Comparison of ENCODE assay signal across 9 cellular contexts in the genomic region with DNA sequence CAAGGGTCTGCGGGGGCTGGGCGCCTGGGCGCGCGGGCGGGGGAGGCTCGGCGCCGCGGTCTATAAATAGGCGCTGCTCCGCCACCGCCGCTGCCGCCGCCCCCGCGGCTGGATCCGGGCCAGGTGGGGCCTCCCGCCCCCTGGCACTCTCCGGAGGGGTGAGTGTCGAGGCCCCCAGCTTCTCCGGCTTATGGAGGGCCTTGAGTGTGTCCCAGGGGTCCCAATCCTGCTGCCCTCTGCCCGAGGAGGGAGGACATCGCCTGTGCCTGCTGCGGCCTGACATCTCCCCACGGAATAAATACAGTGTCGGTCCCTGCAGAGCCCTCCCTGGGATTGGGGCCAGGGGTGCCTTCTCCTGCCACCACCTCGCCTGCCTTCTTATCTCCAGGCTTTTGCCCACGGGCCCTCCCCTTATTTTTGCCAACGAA. TPM values are rescaled to one million over a fixed set of nuclear protein-coding genes. Genes with fewer than 3 reads are reported as not detected.
A peak's percentile ranks its signal among the peaks of the same experiment; 100 is the strongest.
DNase-seq lines count a peak whose midpoint lies in the region; ATAC-seq and TF ChIP-seq lines count a peak whose summit lies in the region.
"Had no signal": no experiment of that assay in that cellular context is flagged by ENCODE, and none has a peak within 500 bp of the region (broad histone marks: within the 10 kb centered on the region; RNA-seq: fewer than 3 reads in every experiment).

No MANE protein-coding gene starts in this region.

- TF ChIP-seq POLR2A in NB4 (IDR thresholded peaks at IDR 0.05; ENCODE audit: extremely low read depth, insufficient read length), result no peak

- 18 to 19% methylated on average over 31 of the region's 31 CpGs for WGBS in ectodermal cell, 2 experiments

- TF ChIP-seq CTCF in NB4 (IDR thresholded peaks at IDR 0.05; ENCODE audit: low read depth, low read length) (no peak), parathyroid adenoma (IDR thresholded peaks at IDR 0.05) (no peak)

- H3K4me2 ChIP-seq in BLaER1 treated with 17β-estradiol and CSF1 and Interleukin-3, amounts not matched to agents 10 nM and 100 nM, result peak overlapping the region; percentile 92 to 100 (median 100)
- no peak overlapping the region for H3K4me2 ChIP-seq in parathyroid adenoma (ENCODE audit: low read length)

- H3K4me1 ChIP-seq in BLaER1 treated with 17β-estradiol and CSF1 and Interleukin-3, amounts not matched to agents 10 nM and 100 nM, result peaks cover 24 to 61% (median 43%) of the 10 kb centered on the region in 10 experiments; a peak in 19 of 20 replicates
- H3K4me1 ChIP-seq in ectodermal cell (ENCODE audit: control insufficient read depth, insufficient read depth, low read length), result peaks cover 15% of the 10 kb centered on the region
- no peaks in the 10 kb centered on the region for H3K4me1 ChIP-seq in parathyroid adenoma

- peak overlapping the region in 9 of 11 experiments; percentile 44 to 90 (median 64); a peak in 15 of 22 replicates for H3K27ac ChIP-seq in BLaER1 treated with 17β-estradiol and CSF1 and Interleukin-3, amounts not matched to agents 10 nM and 100 nM
- H3K27ac ChIP-seq in ectodermal cell (ENCODE audit: insufficient read depth, low read depth, low read length, poor library complexity, severe bottlenecking) (no peak overlapping the region), parathyroid adenoma (no peak overlapping the region)

- H3K9ac ChIP-seq in BLaER1 treated with 17β-estradiol and CSF1 and Interleukin-3, amounts not matched to agents 10 nM and 100 nM, result peak overlapping the region; percentile 68 to 89 (median 78)
- no peak overlapping the region for H3K9ac ChIP-seq in parathyroid adenoma

- H3K4me3 ChIP-seq in BLaER1 treated with 17β-estradiol and CSF1 and Interleukin-3, amounts not matched to agents 10 nM and 100 nM, result peak overlapping the region; percentile 67 to 81 (median 72)
- H3K4me3 ChIP-seq in NB4 (ENCODE audit: low read depth, low read length) (peak overlapping the region; percentile 53), ectodermal cell (ENCODE audit: insufficient read depth, low read depth, low read length) (peak overlapping the region; percentile 24), parathyroid adenoma (ENCODE audit: low read depth, low read length) (peak overlapping the region; percentile 50)

- peaks cover 0 to 35% (median 17%) of the 10 kb centered on the region in 11 experiments; a peak in 9 of 22 replicates for H3K36me3 ChIP-seq in BLaER1 treated with 17β-estradiol and CSF1 and Interleukin-3, amounts not matched to agents 10 nM and 100 nM
- H3K36me3 ChIP-seq in ectodermal cell (ENCODE audit: control insufficient read depth, insufficient read depth, low read length) (no peaks in the 10 kb centered on the region), parathyroid adenoma (ENCODE audit: control insufficient read depth, insufficient read depth, low read length) (no peaks in the 10 kb centered on the region)

- peak overlapping the region; percentile 58 for H2AFZ ChIP-seq in parathyroid adenoma

- DNase-seq in NB4 (ENCODE audit: low read depth), result peak; percentile 73
- DNase-seq: NCI-H1092 treated with DMSO at 0.1 percent for 48 hours had no signal

- ATAC-seq in GM19467 (IDR thresholded peaks at IDR 0.05; ENCODE audit: unreplicated experiment), result no peak
- ATAC-seq in GM21786 (IDR thresholded peaks at IDR 0.05; ENCODE audit: unreplicated experiment), result no peak
- ATAC-seq in HG03039 (IDR thresholded peaks at IDR 0.05; ENCODE audit: unreplicated experiment), result no peak
- ATAC-seq in GM18907 (IDR thresholded peaks at IDR 0.05; ENCODE audit: unreplicated experiment), result no peak

- peaks cover 47 to 80% (median 53%) of the 10 kb centered on the region in 11 experiments for H3K27me3 ChIP-seq in BLaER1 treated with 17β-estradiol and CSF1 and Interleukin-3, amounts not matched to agents 10 nM and 100 nM
- H3K27me3 ChIP-seq in ectodermal cell (ENCODE audit: control insufficient read depth, insufficient read depth, low read length, poor library complexity, severe bottlenecking) (peaks cover 97% of the 10 kb centered on the region), parathyroid adenoma (ENCODE audit: control insufficient read depth, insufficient read depth, low read length) (no peaks in the 10 kb centered on the region)

- no peaks in the 10 kb centered on the region for H3K79me2 ChIP-seq in parathyroid adenoma

- no peaks in the 10 kb centered on the region for H3K9me3 ChIP-seq in BLaER1 treated with 17β-estradiol and CSF1 and Interleukin-3, amounts not matched to agents 10 nM and 100 nM (replicated peaks in 1 of 11)
- H3K9me3 ChIP-seq in ectodermal cell (ENCODE audit: control insufficient read depth, low read length), result no peaks in the 10 kb centered on the region
- no peaks in the 10 kb centered on the region for H3K9me3 ChIP-seq in parathyroid adenoma (ENCODE audit: control insufficient read depth, low read length)

- H4K20me1 ChIP-seq in BLaER1 treated with 17β-estradiol and CSF1 and Interleukin-3, amounts not matched to agents 10 nM and 100 nM, result peaks cover 0 to 60% (median 45%) of the 10 kb centered on the region in 11 experiments; a peak in 18 of 22 replicates

RNA-seq across cellular contexts. Expression of a gene that starts 4.3 kb away (rescaled TPM):
- polyA plus RNA-seq in ectodermal cell (2013, experiment 1 of 4), result 1.1 TPM
- 0.92 TPM for polyA plus RNA-seq in ectodermal cell (2013, experiment 2 of 4)
- 1.3 TPM for polyA plus RNA-seq in ectodermal cell (2013, experiment 3 of 4)
- 1.1 TPM for polyA plus RNA-seq in ectodermal cell (2013, experiment 4 of 4)

RNA-seq across cellular contexts. Expression of a gene that starts 4.8 kb away (rescaled TPM):
- polyA plus RNA-seq in ectodermal cell (2013, experiment 1 of 4), result 12.6 TPM
- 10.0 TPM for polyA plus RNA-seq in ectodermal cell (2013, experiment 2 of 4)
- 11.1 TPM for polyA plus RNA-seq in ectodermal cell (2013, experiment 3 of 4)
- polyA plus RNA-seq in ectodermal cell (2013, experiment 4 of 4), result 12.4 TPM

RNA-seq across cellular contexts. Expression of a gene that starts 41.5 kb away (rescaled TPM):
- not detected for polyA plus RNA-seq in ectodermal cell (2013, experiment 1 of 4)
- polyA plus RNA-seq in ectodermal cell (2013, experiment 2 of 4), result not detected
- polyA plus RNA-seq in ectodermal cell (2013, experiment 3 of 4), result not detected
- polyA plus RNA-seq in ectodermal cell (2013, experiment 4 of 4), result 0.16 TPM

Comparison
In these comparisons a context has a peak if more than half of its experiments do, and no peak if none do; other contexts are left out.
1. H3K27ac ChIP-seq: peak in BLaER1 treated with 17β-estradiol and CSF1 and Interleukin-3, amounts not matched to agents 10 nM and 100 nM (9 of 11); none in ectodermal cell (single experiment) and parathyroid adenoma (single experiment).
2. Peak in every context shown above with its lines, with median percentiles within 50 percentile points of each other: H3K4me3 ChIP-seq.